Comparison of ENCODE assay signal across 7 cellular contexts in the genomic region with DNA sequence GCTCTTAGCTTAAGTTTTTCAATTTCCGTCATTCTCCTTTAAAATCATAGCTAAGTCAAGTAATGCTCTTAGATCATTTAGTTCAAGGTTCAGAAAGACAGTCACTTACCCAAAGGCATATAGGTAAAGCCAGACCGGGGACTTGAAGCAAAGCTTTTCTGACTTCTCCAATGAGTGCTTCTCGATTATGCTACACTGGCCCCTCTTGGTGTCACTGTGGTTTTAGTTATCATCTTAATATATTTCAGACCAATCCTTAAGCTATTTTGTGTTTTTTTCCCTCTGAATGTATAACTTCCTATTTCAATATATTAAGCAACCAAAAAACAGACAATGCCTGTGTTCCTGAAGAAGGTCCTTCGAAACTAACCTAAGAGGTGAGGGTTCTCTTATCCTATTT. TPM values are rescaled to one million over a fixed set of nuclear protein-coding genes. Genes with fewer than 3 reads are reported as not detected.
DNase-seq lines count a peak whose midpoint lies in the region; ATAC-seq and TF ChIP-seq lines count a peak whose summit lies in the region.

No MANE protein-coding gene starts in this region.

- H3K4me3 Mint-ChIP-seq in central memory CD8-positive, alpha-beta T cell: peak overlapping the region; percentile 61

- peak; percentile 24; the same call in 1 of the 3 replicates for TF ChIP-seq CTCF in GM12872 (IDR thresholded peaks at IDR 0.05; ENCODE audit: insufficient read depth, low read depth, low read length)
- TF ChIP-seq CTCF in psoas muscle (IDR thresholded peaks at IDR 0.05): no peak

- intact Hi-C loops in psoas muscle (cut with DNase I): loop anchor here in 1 of 2 donors (5.0 to 10.0 kb wide), 6 partner anchors 98 to 603 kb away; no protein-coding TSS in a partner anchor

- peaks cover 76% of the 10 kb centered on the region for H3K4me1 Mint-ChIP-seq in central memory CD8-positive, alpha-beta T cell

- peaks cover 0 to under 1% (median 0%) of the 10 kb centered on the region in 3 donors for H3K27me3 ChIP-seq in psoas muscle (ENCODE audit: insufficient read depth in 3 of 3, low read length in 2 of 3)

- H3K27ac Mint-ChIP-seq in central memory CD8-positive, alpha-beta T cell (ENCODE audit: low read depth): peak overlapping the region; percentile 30
- no peak overlapping the region for H3K27ac Mint-ChIP-seq in activated naive CD4-positive, alpha-beta T cell treated with anti-CD3 and anti-CD28 coated beads, Interleukin-2, amount 50 U/mL, for 72 hours

- peaks cover 14% of the 10 kb centered on the region for H3K36me3 Mint-ChIP-seq in central memory CD8-positive, alpha-beta T cell (ENCODE audit: insufficient read depth)
- no peaks in the 10 kb centered on the region for H3K36me3 Mint-ChIP-seq in activated naive CD4-positive, alpha-beta T cell treated with anti-CD3 and anti-CD28 coated beads, Interleukin-2, amount 50 U/mL, for 72 hours

- 64 to 76% (median 72%) methylated on average over 4 of the region's 4 CpGs for WGBS in psoas muscle, 3 donors

- ATAC-seq in central memory CD8-positive, alpha-beta T cell (replicated peaks; ENCODE audit: extremely low read depth, poor library complexity, severe bottlenecking): no peak
- no peak for ATAC-seq in psoas muscle
- no peak for ATAC-seq in activated naive CD4-positive, alpha-beta T cell treated with anti-CD3 and anti-CD28 coated beads, Interleukin-2, amount 50 U/mL, for 72 hours

- H3K27ac ChIP-seq in psoas muscle: no peak overlapping the region

- no peaks in the 10 kb centered on the region for H3K27me3 Mint-ChIP-seq in central memory CD8-positive, alpha-beta T cell

- peaks cover 1% of the 10 kb centered on the region for H3K4me1 ChIP-seq in psoas muscle

- H3K9me3 Mint-ChIP-seq in central memory CD8-positive, alpha-beta T cell: no peaks in the 10 kb centered on the region
- no peaks in the 10 kb centered on the region for H3K9me3 Mint-ChIP-seq in activated naive CD4-positive, alpha-beta T cell treated with anti-CD3 and anti-CD28 coated beads, Interleukin-2, amount 50 U/mL, for 72 hours

- H3K36me3 ChIP-seq in psoas muscle (ENCODE audit: insufficient read depth in 1 of 2, low read depth in 1 of 2): no peaks in the 10 kb centered on the region

- H3K4me3 ChIP-seq in psoas muscle: peak overlapping the region; percentile 59

- DNase-seq in MV-4-11 (lab: John Stamatoyannopoulos, UW) (peak; percentile 84), psoas muscle (no peak), DMS114 treated with DMSO at 0.1 percent for 48 hours (lab: John Stamatoyannopoulos, UW; ENCODE audit: unreplicated experiment) (no peak), globus pallidus (ENCODE audit: low spot score) (no peak)
- DNase-seq in central memory CD8-positive, alpha-beta T cell (ENCODE audit: low spot score in 2 of 2): no peak
- no peak for DNase-seq in activated naive CD4-positive, alpha-beta T cell treated with anti-CD3 and anti-CD28 coated beads, Interleukin-2, amount 50 U/mL, for 72 hours (ENCODE audit: low spot score in 2 of 2)

- no peaks in the 10 kb centered on the region for H3K9me3 ChIP-seq in psoas muscle

RNA-seq across cellular contexts. Expression of gene PRDM1, which starts 3.8 kb away (rescaled TPM):
- total RNA-seq in psoas muscle: 1 to 10 TPM; 1.3 to 2.0 (median 1.7) TPM
- polyA plus RNA-seq in psoas muscle: under 1 TPM; 0.33 to 0.72 (median 0.36) TPM
- total RNA-seq in activated naive CD4-positive, alpha-beta T cell treated with anti-CD3 and anti-CD28 coated beads, Interleukin-2, amount 50 U/mL, for 72 hours: 10 to 100 TPM in 1 of 2 donors, 1 to 10 TPM in 1; 7.7 to 12.5 TPM
